In genomic region chr1:15574741-15575140, GRCh38 we compare ENCODE assay signal across 22 cellular contexts. TPM values are rescaled to one million over a fixed set of nuclear protein-coding genes. Genes with fewer than 3 reads are reported as not detected.
DNase-seq lines count a peak whose midpoint lies in the region; ATAC-seq, FAIRE-seq and TF ChIP-seq lines count a peak whose summit lies in the region.
"Had no signal": no experiment of that assay in that cellular context is flagged by ENCODE, and none has a peak within 500 bp of the region (broad histone marks: within the 10 kb centered on the region; RNA-seq: fewer than 3 reads in every experiment).

No MANE protein-coding gene starts in this region.

- no peak for DNase-seq in activated naive CD8-positive, alpha-beta T cell treated with anti-CD3 and anti-CD28 coated beads, Interleukin-2, amount 50 U/mL, for 24 hours
- no peak for DNase-seq in activated naive CD8-positive, alpha-beta T cell treated with anti-CD3 and anti-CD28 coated beads for 36 hours
- DNase-seq in HepG2 (ENCODE audit: low spot score) (no peak), KBM-7 (no peak)
- DNase-seq in stimulated activated naive B cell treated with anti-CD40 and anti-IgM and Interleukin-4, amounts not matched to agents 10 μg/mL and 1 μg/mL and 100 μg/mL, for 72 hours = no peak
- DNase-seq in effector memory CD8-positive, alpha-beta T cell = no peak
- DNase-seq: activated naive CD4-positive, alpha-beta T cell treated with Interleukin-2 at 50 U/mL for 16 hours; body of pancreas; Caco-2; EL; HCEC 1CT; NCI-H1436 treated with DMSO at 0.1 percent for 48 hours; RPMI8226 had no signal

- no peak overlapping the region for H3K4me2 ChIP-seq in HepG2 (ENCODE audit: low read depth, low read length)

- no peak overlapping the region for H3K9ac ChIP-seq in HepG2 (ENCODE audit: insufficient read depth, low read depth, low read length)

- H4K20me1 ChIP-seq in HepG2 (ENCODE audit: insufficient read depth, low read length) = no peaks in the 10 kb centered on the region

- peaks cover 3% of the 10 kb centered on the region for H3K79me2 ChIP-seq in HepG2 (ENCODE audit: insufficient read depth, low read length)

- no peaks in the 10 kb centered on the region for H3K27me3 ChIP-seq in HepG2 (ENCODE audit: control insufficient read depth in 1 of 2, insufficient read depth in 2 of 2, low read length in 2 of 2)
- H3K27me3 ChIP-seq: body of pancreas had no signal

- 92% methylated on average over 6 of the region's 6 CpGs for WGBS in HepG2 (ENCODE audit: low lambda C conversion rate)

- TF ChIP-seq EP300 in HepG2 (IDR thresholded peaks at IDR 0.05; ENCODE audit: low read depth in 2 of 2, low read length in 2 of 2) = no peak
- no peak for TF ChIP-seq EP300 in HepG2 (CRISPR knock-in tag; IDR thresholded peaks at IDR 0.05; ENCODE audit: borderline replicate concordance)

- H3K9me3 ChIP-seq in HepG2 (ENCODE audit: low read length) = no peaks in the 10 kb centered on the region
- H3K9me3 ChIP-seq: body of pancreas, Caco-2 had no signal

- CTCF ChIA-PET in HepG2 (lab: Yijun Ruan, JAX; ENCODE audit: low intra/inter-chr PET ratio, low total read pairs) = no interaction called here

- H3K4me3 Mint-ChIP-seq in activated naive CD8-positive, alpha-beta T cell treated with anti-CD3 and anti-CD28 coated beads, Interleukin-2, amount 50 U/mL, for 24 hours = no peak overlapping the region
- no peak overlapping the region for H3K4me3 Mint-ChIP-seq in activated naive CD8-positive, alpha-beta T cell treated with anti-CD3 and anti-CD28 coated beads for 36 hours
- H3K4me3 Mint-ChIP-seq in stimulated activated naive B cell treated with anti-CD40 and anti-IgM and Interleukin-4, amounts not matched to agents 10 μg/mL and 1 μg/mL and 100 μg/mL, for 72 hours = no peak overlapping the region
- H3K4me3 Mint-ChIP-seq in effector memory CD8-positive, alpha-beta T cell = no peak overlapping the region
- H3K4me3 Mint-ChIP-seq: dendritic cell treated with granulocyte-macrophage colony-stimulating factor and Interleukin-4, amounts not matched to agents 40 ng/mL and 50 ng/mL, for 4 days; memory B cell; neural crest cell had no signal

- peaks cover 11% of the 10 kb centered on the region for H3K4me1 ChIP-seq in HepG2 (ENCODE audit: insufficient read depth, low read length)
- H3K4me1 ChIP-seq: body of pancreas, Caco-2 had no signal

- no peak for TF ChIP-seq RAD21 in HepG2 (CRISPR knock-in tag; IDR thresholded peaks at IDR 0.05)

- H2AFZ ChIP-seq in HepG2 (ENCODE audit: low read length) = no peak overlapping the region

- POLR2A ChIA-PET in HepG2 (lab: Yijun Ruan, JAX) = interaction anchor here (1.4 kb wide), 1 partner anchor 29 kb away, joined by 4 read pairs; no protein-coding TSS in a partner anchor

- no peak for TF ChIP-seq CTCF in HepG2 (CRISPR knock-in tag; IDR thresholded peaks at IDR 0.05)

- peak overlapping the region; percentile 14 for H3K27ac Mint-ChIP-seq in activated naive CD8-positive, alpha-beta T cell treated with anti-CD3 and anti-CD28 coated beads, Interleukin-2, amount 50 U/mL, for 24 hours
- H3K27ac Mint-ChIP-seq in activated naive CD8-positive, alpha-beta T cell treated with anti-CD3 and anti-CD28 coated beads for 36 hours = no peak overlapping the region
- peak overlapping the region; percentile 25 for H3K27ac Mint-ChIP-seq in stimulated activated naive B cell treated with anti-CD40 and anti-IgM and Interleukin-4, amounts not matched to agents 10 μg/mL and 1 μg/mL and 100 μg/mL, for 72 hours
- peak overlapping the region in 1 of 2 donors; percentile 16 for H3K27ac Mint-ChIP-seq in effector memory CD8-positive, alpha-beta T cell
- H3K27ac Mint-ChIP-seq: dendritic cell treated with granulocyte-macrophage colony-stimulating factor and Interleukin-4, amounts not matched to agents 40 ng/mL and 50 ng/mL, for 4 days; memory B cell had no signal

- no peaks in the 10 kb centered on the region for H3K27me3 Mint-ChIP-seq in activated naive CD8-positive, alpha-beta T cell treated with anti-CD3 and anti-CD28 coated beads, Interleukin-2, amount 50 U/mL, for 24 hours
- H3K27me3 Mint-ChIP-seq in activated naive CD8-positive, alpha-beta T cell treated with anti-CD3 and anti-CD28 coated beads for 36 hours = no peaks in the 10 kb centered on the region
- H3K27me3 Mint-ChIP-seq in stimulated activated naive B cell treated with anti-CD40 and anti-IgM and Interleukin-4, amounts not matched to agents 10 μg/mL and 1 μg/mL and 100 μg/mL, for 72 hours = no peaks in the 10 kb centered on the region
- no peaks in the 10 kb centered on the region for H3K27me3 Mint-ChIP-seq in effector memory CD8-positive, alpha-beta T cell
- H3K27me3 Mint-ChIP-seq: dendritic cell treated with granulocyte-macrophage colony-stimulating factor and Interleukin-4, amounts not matched to agents 40 ng/mL and 50 ng/mL, for 4 days; memory B cell had no signal

- H3K9me3 Mint-ChIP-seq in activated naive CD8-positive, alpha-beta T cell treated with anti-CD3 and anti-CD28 coated beads, Interleukin-2, amount 50 U/mL, for 24 hours = no peaks in the 10 kb centered on the region
- H3K9me3 Mint-ChIP-seq in activated naive CD8-positive, alpha-beta T cell treated with anti-CD3 and anti-CD28 coated beads for 36 hours = no peaks in the 10 kb centered on the region
- H3K9me3 Mint-ChIP-seq in stimulated activated naive B cell treated with anti-CD40 and anti-IgM and Interleukin-4, amounts not matched to agents 10 μg/mL and 1 μg/mL and 100 μg/mL, for 72 hours = no peaks in the 10 kb centered on the region
- no peaks in the 10 kb centered on the region for H3K9me3 Mint-ChIP-seq in effector memory CD8-positive, alpha-beta T cell
- H3K9me3 Mint-ChIP-seq: dendritic cell treated with granulocyte-macrophage colony-stimulating factor and Interleukin-4, amounts not matched to agents 40 ng/mL and 50 ng/mL, for 4 days; memory B cell; neural crest cell had no signal

- peak in 1 of 2 experiments; percentile 17; a peak in 1 of 4 replicates for TF ChIP-seq POLR2A in HepG2 (IDR thresholded peaks at IDR 0.05; ENCODE audit: insufficient read depth in 1 of 2, low read depth in 2 of 2, low read length in 2 of 2)

- H3K4me3 ChIP-seq in HepG2 (replicated peaks in 1 of 3; ENCODE audit: insufficient read depth in 1 of 3, low read depth in 2 of 3, low read length in 3 of 3) = no peak overlapping the region
- H3K4me3 ChIP-seq: body of pancreas had no signal

- no TSS peak for BruUV-seq in HepG2 (replicated peaks; lab: Mats Ljungman, UMichigan)

- peak overlapping the region; percentile 1 for H3K27ac ChIP-seq in angular gyrus (ENCODE audit: low read depth, low read length)
- no peak overlapping the region for H3K27ac ChIP-seq in HepG2 (ENCODE audit: extremely low read length, insufficient read depth, low read length)
- H3K27ac ChIP-seq: body of pancreas, epithelial cell of prostate had no signal

- in situ Hi-C loops in HepG2 (cut with HindIII; ENCODE audit: extremely low pct_ligation_motif_present, low pct_unique_long_range_greater_than_20kb) (no loop called here), KBM-7 (cut with MboI; ENCODE audit: low pct_unique_long_range_greater_than_20kb, low sequenced_read_pairs) (no loop called here)

- peaks cover 26 to 64% of the 10 kb centered on the region in 2 experiments for H3K36me3 ChIP-seq in HepG2 (replicated peaks in 1 of 2; ENCODE audit: control insufficient read depth in 1 of 2, insufficient read depth in 2 of 2, low read length in 2 of 2)

- intact Hi-C loops in HepG2 (cut with micrococcal nuclease; ENCODE audit: unreplicated experiment) = no loop called here

- peaks cover 25% of the 10 kb centered on the region for H3K36me3 Mint-ChIP-seq in activated naive CD8-positive, alpha-beta T cell treated with anti-CD3 and anti-CD28 coated beads, Interleukin-2, amount 50 U/mL, for 24 hours (ENCODE audit: low read depth)
- H3K36me3 Mint-ChIP-seq in activated naive CD8-positive, alpha-beta T cell treated with anti-CD3 and anti-CD28 coated beads for 36 hours = peaks cover 29% of the 10 kb centered on the region
- peaks cover 17 to 26% of the 10 kb centered on the region in 2 donors for H3K36me3 Mint-ChIP-seq in stimulated activated naive B cell treated with anti-CD40 and anti-IgM and Interleukin-4, amounts not matched to agents 10 μg/mL and 1 μg/mL and 100 μg/mL, for 72 hours
- peaks cover 9% of the 10 kb centered on the region for H3K36me3 Mint-ChIP-seq in effector memory CD8-positive, alpha-beta T cell (ENCODE audit: insufficient read depth)

- H3K4me1 Mint-ChIP-seq in activated naive CD8-positive, alpha-beta T cell treated with anti-CD3 and anti-CD28 coated beads, Interleukin-2, amount 50 U/mL, for 24 hours = peaks cover 25% of the 10 kb centered on the region
- peaks cover 25% of the 10 kb centered on the region for H3K4me1 Mint-ChIP-seq in activated naive CD8-positive, alpha-beta T cell treated with anti-CD3 and anti-CD28 coated beads for 36 hours
- peaks cover 25 to 45% of the 10 kb centered on the region in 2 donors for H3K4me1 Mint-ChIP-seq in stimulated activated naive B cell treated with anti-CD40 and anti-IgM and Interleukin-4, amounts not matched to agents 10 μg/mL and 1 μg/mL and 100 μg/mL, for 72 hours
- peaks cover 15 to 18% of the 10 kb centered on the region in 2 donors for H3K4me1 Mint-ChIP-seq in effector memory CD8-positive, alpha-beta T cell (ENCODE audit: low read depth in 2 of 2)

- FAIRE-seq in HepG2 (lab: Jason Lieb, UNC) = no peak
- FAIRE-seq: frontal cortex had no signal

- no peak for ATAC-seq in activated naive CD8-positive, alpha-beta T cell treated with anti-CD3 and anti-CD28 coated beads, Interleukin-2, amount 50 U/mL, for 24 hours
- ATAC-seq in HepG2 = no peak; the same call in 2 of the 3 replicates
- no peak for ATAC-seq in stimulated activated naive B cell treated with anti-CD40 and anti-IgM and Interleukin-4, amounts not matched to agents 10 μg/mL and 1 μg/mL and 100 μg/mL, for 72 hours (replicated peaks)
- no peak for ATAC-seq in GM18867 (IDR thresholded peaks at IDR 0.05; ENCODE audit: unreplicated experiment)
- no peak for ATAC-seq in effector memory CD8-positive, alpha-beta T cell (replicated peaks)
- ATAC-seq: activated CD4-positive, CD25-positive, alpha-beta regulatory T cell treated with anti-CD3 and anti-CD28 coated beads, Interleukin-2, amount 50 U/mL, for 24 hours; body of pancreas had no signal

RNA-seq across cellular contexts. Expression of gene AGMAT, which starts 10.1 kb away (rescaled TPM):
- total RNA-seq in activated naive CD8-positive, alpha-beta T cell treated with anti-CD3 and anti-CD28 coated beads for 36 hours = 10 to 100 TPM; 25.4 to 26.2 TPM
- total RNA-seq in HepG2 (2016; rRNA removed; fragmentation: Illumina TruSeq; extraction: Trizol) = 174 and 216 TPM in 2 replicates
- 22.0 and 25.2 TPM in 2 replicates for total RNA-seq in HepG2 (2016; cell fraction: cytosol; rRNA removed; fragmentation: Illumina TruSeq; extraction: Trizol; ENCODE audit: low read depth)
- total RNA-seq in HepG2 (2016; cell fraction: insoluble cytoplasmic fraction; rRNA removed; fragmentation: Illumina TruSeq; extraction: Trizol) = 174 and 209 TPM in 2 replicates
- total RNA-seq in HepG2 (2016; cell fraction: membrane; rRNA removed; fragmentation: Illumina TruSeq; extraction: Trizol) = 86.5 and 94.9 TPM in 2 replicates
- total RNA-seq in HepG2 (2016; cell fraction: nucleus; rRNA removed; fragmentation: Illumina TruSeq; extraction: Trizol) = 61.7 and 71.0 TPM in 2 replicates
- 52.6 and 59.1 TPM in 2 replicates for polyA plus RNA-seq in HepG2 (2011; rRNA removed)
- 56.4 and 64.1 TPM in 2 replicates for polyA plus RNA-seq in HepG2 (2011; cell fraction: cytosol; rRNA removed)
- 19.8 and 21.4 TPM in 2 replicates for polyA plus RNA-seq in HepG2 (2011; cell fraction: nucleus; rRNA removed)
- polyA plus RNA-seq in HepG2 (2012) = 42.6 and 66.8 TPM in 2 replicates
- polyA plus RNA-seq in HepG2 (2016; cell fraction: cytosol; fragmentation: Illumina TruSeq; extraction: Trizol; ENCODE audit: low read depth) = 17.9 and 21.4 TPM in 2 replicates
- 174 and 175 TPM in 2 replicates for polyA plus RNA-seq in HepG2 (2016; cell fraction: insoluble cytoplasmic fraction; fragmentation: Illumina TruSeq; extraction: Trizol; ENCODE audit: low read depth)
- 49.4 and 51.3 TPM in 2 replicates for polyA plus RNA-seq in HepG2 (2016; cell fraction: membrane; fragmentation: Illumina TruSeq; extraction: Trizol; ENCODE audit: low read depth)
- 65.8 and 75.1 TPM in 2 replicates for polyA plus RNA-seq in HepG2 (2016; cell fraction: nucleus; fragmentation: Illumina TruSeq; extraction: Trizol; ENCODE audit: insufficient read depth, low read depth)
- 29.8 and 85.0 TPM in 2 replicates for polyA minus RNA-seq in HepG2 (2011; rRNA and poly(A)+ RNA removed; ENCODE audit: low replicate concordance)
- polyA minus RNA-seq in HepG2 (2011; cell fraction: cytosol; rRNA and poly(A)+ RNA removed) = 46.5 and 48.4 TPM in 2 replicates
- polyA minus RNA-seq in HepG2 (2011; cell fraction: nucleus; rRNA and poly(A)+ RNA removed) = 22.0 and 23.9 TPM in 2 replicates
- total RNA-seq: HT1080 had no signal

RNA-seq across cellular contexts. Expression of gene DDI2, which starts 42.5 kb away (rescaled TPM):
- 10 to 100 TPM; 45.4 to 45.9 TPM for total RNA-seq in activated naive CD8-positive, alpha-beta T cell treated with anti-CD3 and anti-CD28 coated beads for 36 hours
- total RNA-seq in HepG2 (2016; rRNA removed; fragmentation: Illumina TruSeq; extraction: Trizol) = 25.7 and 34.0 TPM in 2 replicates
- total RNA-seq in HepG2 (2016; cell fraction: cytosol; rRNA removed; fragmentation: Illumina TruSeq; extraction: Trizol; ENCODE audit: low read depth) = 5.9 and 7.5 TPM in 2 replicates
- total RNA-seq in HepG2 (2016; cell fraction: insoluble cytoplasmic fraction; rRNA removed; fragmentation: Illumina TruSeq; extraction: Trizol) = 26.2 and 32.2 TPM in 2 replicates
- total RNA-seq in HepG2 (2016; cell fraction: membrane; rRNA removed; fragmentation: Illumina TruSeq; extraction: Trizol) = 11.2 and 13.9 TPM in 2 replicates
- total RNA-seq in HepG2 (2016; cell fraction: nucleus; rRNA removed; fragmentation: Illumina TruSeq; extraction: Trizol) = 41.5 and 50.4 TPM in 2 replicates
- 8.5 and 10.1 TPM in 2 replicates for polyA plus RNA-seq in HepG2 (2011; rRNA removed)
- 5.5 and 7.7 TPM in 2 replicates for polyA plus RNA-seq in HepG2 (2011; cell fraction: cytosol; rRNA removed)
- 19.8 and 23.2 TPM in 2 replicates for polyA plus RNA-seq in HepG2 (2011; cell fraction: nucleus; rRNA removed)
- 19.5 and 23.0 TPM in 2 replicates for polyA plus RNA-seq in HepG2 (2012)
- polyA plus RNA-seq in HepG2 (2016; cell fraction: cytosol; fragmentation: Illumina TruSeq; extraction: Trizol; ENCODE audit: low read depth) = 1.1 and 1.3 TPM in 2 replicates
- polyA plus RNA-seq in HepG2 (2016; cell fraction: insoluble cytoplasmic fraction; fragmentation: Illumina TruSeq; extraction: Trizol; ENCODE audit: low read depth) = 22.9 and 23.8 TPM in 2 replicates
- polyA plus RNA-seq in HepG2 (2016; cell fraction: membrane; fragmentation: Illumina TruSeq; extraction: Trizol; ENCODE audit: low read depth) = 2.7 and 3.3 TPM in 2 replicates
- polyA plus RNA-seq in HepG2 (2016; cell fraction: nucleus; fragmentation: Illumina TruSeq; extraction: Trizol; ENCODE audit: insufficient read depth, low read depth) = 23.7 and 25.3 TPM in 2 replicates
- 38.4 and 51.6 TPM in 2 replicates for polyA minus RNA-seq in HepG2 (2011; rRNA and poly(A)+ RNA removed; ENCODE audit: low replicate concordance)
- 15.5 and 15.8 TPM in 2 replicates for polyA minus RNA-seq in HepG2 (2011; cell fraction: cytosol; rRNA and poly(A)+ RNA removed)
- polyA minus RNA-seq in HepG2 (2011; cell fraction: nucleus; rRNA and poly(A)+ RNA removed) = 118 and 145 TPM in 2 replicates

RNA-seq across cellular contexts. Expression of gene DNAJC16, which starts 48.1 kb away (rescaled TPM):
- 10 to 100 TPM; 12.2 to 12.8 TPM for total RNA-seq in activated naive CD8-positive, alpha-beta T cell treated with anti-CD3 and anti-CD28 coated beads for 36 hours
- total RNA-seq in HepG2 (2016; rRNA removed; fragmentation: Illumina TruSeq; extraction: Trizol) = 10.7 and 15.4 TPM in 2 replicates
- 7.3 and 7.8 TPM in 2 replicates for total RNA-seq in HepG2 (2016; cell fraction: cytosol; rRNA removed; fragmentation: Illumina TruSeq; extraction: Trizol; ENCODE audit: low read depth)
- 7.8 and 13.6 TPM in 2 replicates for total RNA-seq in HepG2 (2016; cell fraction: insoluble cytoplasmic fraction; rRNA removed; fragmentation: Illumina TruSeq; extraction: Trizol)
- 5.1 and 5.5 TPM in 2 replicates for total RNA-seq in HepG2 (2016; cell fraction: membrane; rRNA removed; fragmentation: Illumina TruSeq; extraction: Trizol)
- total RNA-seq in HepG2 (2016; cell fraction: nucleus; rRNA removed; fragmentation: Illumina TruSeq; extraction: Trizol) = 15.6 and 16.7 TPM in 2 replicates
- 11.4 and 11.7 TPM in 2 replicates for polyA plus RNA-seq in HepG2 (2011; rRNA removed)
- polyA plus RNA-seq in HepG2 (2011; cell fraction: cytosol; rRNA removed) = 3.9 and 5.8 TPM in 2 replicates
- polyA plus RNA-seq in HepG2 (2011; cell fraction: nucleus; rRNA removed) = 7.8 and 8.8 TPM in 2 replicates
- polyA plus RNA-seq in HepG2 (2012) = 12.0 and 15.5 TPM in 2 replicates
- polyA plus RNA-seq in HepG2 (2016; cell fraction: cytosol; fragmentation: Illumina TruSeq; extraction: Trizol; ENCODE audit: low read depth) = 0.53 and 0.67 TPM in 2 replicates
- 6.7 and 7.3 TPM in 2 replicates for polyA plus RNA-seq in HepG2 (2016; cell fraction: insoluble cytoplasmic fraction; fragmentation: Illumina TruSeq; extraction: Trizol; ENCODE audit: low read depth)
- polyA plus RNA-seq in HepG2 (2016; cell fraction: membrane; fragmentation: Illumina TruSeq; extraction: Trizol; ENCODE audit: low read depth) = 1.7 and 3.2 TPM in 2 replicates
- 19.2 and 21.4 TPM in 2 replicates for polyA plus RNA-seq in HepG2 (2016; cell fraction: nucleus; fragmentation: Illumina TruSeq; extraction: Trizol; ENCODE audit: insufficient read depth, low read depth)
- 20.6 and 25.6 TPM in 2 replicates for polyA minus RNA-seq in HepG2 (2011; rRNA and poly(A)+ RNA removed; ENCODE audit: low replicate concordance)
- polyA minus RNA-seq in HepG2 (2011; cell fraction: cytosol; rRNA and poly(A)+ RNA removed) = 12.1 and 19.7 TPM in 2 replicates
- polyA minus RNA-seq in HepG2 (2011; cell fraction: nucleus; rRNA and poly(A)+ RNA removed) = 14.9 and 20.4 TPM in 2 replicates

RNA-seq across cellular contexts. Expression of gene CASP9, which starts 50.7 kb away (rescaled TPM):
- 1 to 10 TPM; 6.5 to 9.1 TPM for total RNA-seq in activated naive CD8-positive, alpha-beta T cell treated with anti-CD3 and anti-CD28 coated beads for 36 hours
- total RNA-seq in HepG2 (2016; rRNA removed; fragmentation: Illumina TruSeq; extraction: Trizol) = 8.5 and 12.3 TPM in 2 replicates
- 1.1 and 1.3 TPM in 2 replicates for total RNA-seq in HepG2 (2016; cell fraction: cytosol; rRNA removed; fragmentation: Illumina TruSeq; extraction: Trizol; ENCODE audit: low read depth)
- total RNA-seq in HepG2 (2016; cell fraction: insoluble cytoplasmic fraction; rRNA removed; fragmentation: Illumina TruSeq; extraction: Trizol) = 10.1 and 11.4 TPM in 2 replicates
- total RNA-seq in HepG2 (2016; cell fraction: membrane; rRNA removed; fragmentation: Illumina TruSeq; extraction: Trizol) = 3.7 and 4.1 TPM in 2 replicates
- 4.9 and 5.2 TPM in 2 replicates for total RNA-seq in HepG2 (2016; cell fraction: nucleus; rRNA removed; fragmentation: Illumina TruSeq; extraction: Trizol)
- 11.5 and 13.1 TPM in 2 replicates for polyA plus RNA-seq in HepG2 (2011; rRNA removed)
- polyA plus RNA-seq in HepG2 (2011; cell fraction: cytosol; rRNA removed) = 10.4 and 11.1 TPM in 2 replicates
- 24.0 and 32.3 TPM in 2 replicates for polyA plus RNA-seq in HepG2 (2011; cell fraction: nucleus; rRNA removed)
- 4.9 and 7.1 TPM in 2 replicates for polyA plus RNA-seq in HepG2 (2012)
- polyA plus RNA-seq in HepG2 (2016; cell fraction: cytosol; fragmentation: Illumina TruSeq; extraction: Trizol; ENCODE audit: low read depth) = 1.5 and 1.9 TPM in 2 replicates
- polyA plus RNA-seq in HepG2 (2016; cell fraction: insoluble cytoplasmic fraction; fragmentation: Illumina TruSeq; extraction: Trizol; ENCODE audit: low read depth) = 11.9 and 12.9 TPM in 2 replicates
- polyA plus RNA-seq in HepG2 (2016; cell fraction: membrane; fragmentation: Illumina TruSeq; extraction: Trizol; ENCODE audit: low read depth) = 3.7 and 4.2 TPM in 2 replicates
- polyA plus RNA-seq in HepG2 (2016; cell fraction: nucleus; fragmentation: Illumina TruSeq; extraction: Trizol; ENCODE audit: insufficient read depth, low read depth) = 12.8 and 13.5 TPM in 2 replicates
- polyA minus RNA-seq in HepG2 (2011; rRNA and poly(A)+ RNA removed; ENCODE audit: low replicate concordance) = 14.4 and 219 TPM in 2 replicates
- polyA minus RNA-seq in HepG2 (2011; cell fraction: cytosol; rRNA and poly(A)+ RNA removed) = 6.1 and 6.7 TPM in 2 replicates
- polyA minus RNA-seq in HepG2 (2011; cell fraction: nucleus; rRNA and poly(A)+ RNA removed) = 5.2 and 6.5 TPM in 2 replicates
